In genomic region chr5:34040411-34040810, GRCh38 we compare ENCODE assay signal across 22 cellular contexts. TPM values are rescaled to one million over a fixed set of nuclear protein-coding genes. Genes with fewer than 3 reads are reported as not detected.
"Had no signal": no experiment of that assay in that cellular context is flagged by ENCODE, and none has a peak within 500 bp of the region (broad histone marks: within the 10 kb centered on the region; RNA-seq: fewer than 3 reads in every experiment).

No MANE protein-coding gene starts in this region.

- H3K4me2 ChIP-seq: hepatocyte, neural progenitor cell had no signal

- H3K9me3 ChIP-seq: mucosa of descending colon, prostate gland, right lobe of liver, spleen, tibial artery, upper lobe of left lung, vagina had no signal

- H3K79me2 ChIP-seq: hepatocyte, parathyroid adenoma had no signal

- H3K27me3 ChIP-seq: foreskin keratinocyte, hepatocyte, neural progenitor cell, right lobe of liver, spleen, tibial artery, upper lobe of left lung, vagina had no signal

- H3K4me1 ChIP-seq: foreskin keratinocyte, prostate gland had no signal

- H3K27ac ChIP-seq: foreskin keratinocyte, hepatocyte, neural progenitor cell, parathyroid adenoma, prostate gland, spleen, tibial artery, upper lobe of left lung, vagina had no signal

- ATAC-seq: foreskin keratinocyte; left lobe of liver; mucosa of descending colon; naive thymus-derived CD8-positive, alpha-beta T cell; stimulated activated memory B cell treated with anti-CD40 and anti-IgM and Interleukin-4, amounts not matched to agents 10 μg/mL and 1 μg/mL and 100 μg/mL, for 72 hours had no signal

- H3K36me3 ChIP-seq: neural progenitor cell, prostate gland, right lobe of liver, upper lobe of left lung had no signal

- DNase-seq: foreskin keratinocyte; head of caudate nucleus; mammary epithelial cell; mucosa of descending colon; naive thymus-derived CD8-positive, alpha-beta T cell; occipital lobe; right lobe of liver; spleen; stimulated activated CD4-positive, alpha-beta T cell treated with anti-CD3 and anti-CD28 coated beads, Interleukin-15, amount 100 ng/mL, for 24 hours; stimulated activated CD4-positive, alpha-beta T cell treated with anti-CD3 and anti-CD28 coated beads, Interleukin-1b, Interleukin-23, amount 100 ng/mL, for 48 hours; stimulated activated CD4-positive, alpha-beta T cell treated with anti-CD3 and anti-CD28 coated beads, Interleukin-4, amount 100 ng/mL, for 24 hours; tibial artery had no signal

- H3K4me3 ChIP-seq: hepatocyte, mucosa of descending colon, neural progenitor cell, prostate gland, right lobe of liver, spleen, tibial artery, upper lobe of left lung, vagina had no signal

- H2AFZ ChIP-seq: hepatocyte, neural progenitor cell, parathyroid adenoma had no signal

- H3K9ac ChIP-seq: neural progenitor cell, parathyroid adenoma had no signal

RNA-seq across cellular contexts. Expression of gene SLC45A2, which starts 55.9 kb away (rescaled TPM):
- total RNA-seq: epithelial cell of proximal tubule, foreskin keratinocyte, renal cortical epithelial cell, vagina had no signal
- polyA plus RNA-seq: foreskin keratinocyte; mammary epithelial cell; naive thymus-derived CD8-positive, alpha-beta T cell had no signal
